Comparison of ENCODE assay signal across 8 cellular contexts in genomic region chr1:65812065-65812464, GRCh38. TPM values are rescaled to one million over a fixed set of nuclear protein-coding genes. Genes with fewer than 3 reads are reported as not detected.
DNase-seq lines count a peak whose midpoint lies in the region; ATAC-seq lines count a peak whose summit lies in the region.

No MANE protein-coding gene starts in this region.

- peaks cover 35% of the 10 kb centered on the region for H3K27me3 Mint-ChIP-seq in stimulated activated naive CD8-positive, alpha-beta T cell treated with anti-CD3 and anti-CD28 coated beads, Interleukin-15, amount 100 ng/mL, for 72 hours

- H3K9me3 Mint-ChIP-seq in stimulated activated naive CD8-positive, alpha-beta T cell treated with anti-CD3 and anti-CD28 coated beads, Interleukin-15, amount 100 ng/mL, for 72 hours, result peaks cover 0 to 5% of the 10 kb centered on the region in 2 donors

- peak; percentile 100 for ATAC-seq in GM18909 (IDR thresholded peaks at IDR 0.05; ENCODE audit: poor library complexity, unreplicated experiment)
- ATAC-seq in HG03060 (IDR thresholded peaks at IDR 0.05; ENCODE audit: low read depth, unreplicated experiment), result peak; percentile 98
- peak; percentile 63 for ATAC-seq in left lobe of liver
- peak; percentile 98 for ATAC-seq in stimulated activated naive CD8-positive, alpha-beta T cell treated with anti-CD3 and anti-CD28 coated beads, Interleukin-15, amount 100 ng/mL, for 72 hours

- no peaks in the 10 kb centered on the region for H3K4me1 ChIP-seq in NT2/D1 (ENCODE audit: insufficient read depth, insufficient read length)
- H3K4me1 ChIP-seq in adipocyte (ENCODE audit: control insufficient read depth, insufficient read depth, low read length), result peaks cover 25% of the 10 kb centered on the region

- no peaks in the 10 kb centered on the region for H3K9me3 ChIP-seq in NT2/D1 (ENCODE audit: insufficient read depth, low read length)
- H3K9me3 ChIP-seq in adipocyte (ENCODE audit: control insufficient read depth, low read length), result no peaks in the 10 kb centered on the region

- peak overlapping the region in 1 of 2 donors; percentile 2 for H3K4me3 Mint-ChIP-seq in stimulated activated naive CD8-positive, alpha-beta T cell treated with anti-CD3 and anti-CD28 coated beads, Interleukin-15, amount 100 ng/mL, for 72 hours

- peak overlapping the region; percentile 86 to 94 for H3K27ac Mint-ChIP-seq in stimulated activated naive CD8-positive, alpha-beta T cell treated with anti-CD3 and anti-CD28 coated beads, Interleukin-15, amount 100 ng/mL, for 72 hours

- peaks cover 23% of the 10 kb centered on the region for H3K4me1 Mint-ChIP-seq in stimulated activated naive CD8-positive, alpha-beta T cell treated with anti-CD3 and anti-CD28 coated beads, Interleukin-15, amount 100 ng/mL, for 72 hours

- no peaks in the 10 kb centered on the region for H3K36me3 ChIP-seq in NT2/D1 (ENCODE audit: insufficient read depth, insufficient read length, low read length)
- no peaks in the 10 kb centered on the region for H3K36me3 ChIP-seq in adipocyte (ENCODE audit: control insufficient read depth, insufficient read depth, low read length, severe bottlenecking)

- H3K27me3 ChIP-seq in NT2/D1 (ENCODE audit: insufficient read depth, insufficient read length), result no peaks in the 10 kb centered on the region
- no peaks in the 10 kb centered on the region for H3K27me3 ChIP-seq in adipocyte (replicated peaks; ENCODE audit: control insufficient read depth, insufficient read depth, low read length)

- H3K9ac ChIP-seq in NT2/D1 (ENCODE audit: insufficient read length, low read depth) (no peak overlapping the region), adipocyte (ENCODE audit: low read length) (peak overlapping the region; percentile 76)

- peak; percentile 79 for DNase-seq in AG20443 (ENCODE audit: low spot score)
- DNase-seq in NT2/D1 (ENCODE audit: low read depth, low spot score), result peak; percentile 6
- peak; percentile 83 for DNase-seq in adipocyte (ENCODE audit: low read depth)
- no peak for DNase-seq in left lobe of liver (ENCODE audit: low spot score)
- peak; percentile 79 to 90 for DNase-seq in stimulated activated naive CD8-positive, alpha-beta T cell treated with anti-CD3 and anti-CD28 coated beads, Interleukin-15, amount 100 ng/mL, for 72 hours
- DNase-seq in NCI-H1436 (lab: John Stamatoyannopoulos, UW), result no peak

- H3K4me3 ChIP-seq in NT2/D1 (ENCODE audit: insufficient read length, low read depth) (no peak overlapping the region), adipocyte (ENCODE audit: low read length) (peak overlapping the region; percentile 73)

RNA-seq across cellular contexts. Expression of gene PDE4B, which starts 19.4 kb away (rescaled TPM):
- total RNA-seq in left lobe of liver, result 2.4 TPM

Comparison
In these comparisons a context has a peak if more than half of its experiments do, and no peak if none do; other contexts are left out.
1. DNase-seq: peak in AG20443 (single experiment), NT2/D1 (single experiment), adipocyte (single experiment) and stimulated activated naive CD8-positive, alpha-beta T cell treated with anti-CD3 and anti-CD28 coated beads, Interleukin-15, amount 100 ng/mL, for 72 hours (2 of 2); none in left lobe of liver (single experiment) and NCI-H1436 (single experiment).
2. Peak in every context shown above with its lines, with median percentiles within 50 percentile points of each other: ATAC-seq.